Comparison of ENCODE assay signal across 13 cellular contexts in genomic region chrX:10979956-10980355, GRCh38.
"Had no signal": no experiment of that assay in that cellular context is flagged by ENCODE, and none has a peak within 500 bp of the region (broad histone marks: within the 10 kb centered on the region; RNA-seq: fewer than 3 reads in every experiment).

No MANE protein-coding gene starts in this region.

- H3K27ac ChIP-seq: neutrophil, pancreas, psoas muscle had no signal

- H3K4me3 ChIP-seq: pancreas, psoas muscle had no signal

- H3K9me3 ChIP-seq: neutrophil, pancreas, psoas muscle had no signal

- ATAC-seq: activated T-cell treated with anti-CD3 and anti-CD28 coated beads, Interleukin-2, amount 50 U/mL, for 4 hours; pancreas; psoas muscle; right cardiac atrium; stimulated activated naive CD8-positive, alpha-beta T cell treated with anti-CD3 and anti-CD28 coated beads, Interleukin-15, Interleukin-2, amounts not matched to agents 100 U/mL and 50 U/mL, for 24 hours; WTC11 had no signal

- DNase-seq: activated naive CD4-positive, alpha-beta T cell; activated T-cell treated with anti-CD3 and anti-CD28 coated beads, Interleukin-2, amount 50 U/mL, for 4 hours; cortex of kidney; erythroblast; foreskin fibroblast; pancreas; psoas muscle; right cardiac atrium; stimulated activated CD4-positive, alpha-beta T cell treated with anti-CD3 and anti-CD28 coated beads, Interleukin-4, amount 100 ng/mL, for 4 hours; stimulated activated naive CD8-positive, alpha-beta T cell treated with anti-CD3 and anti-CD28 coated beads, Interleukin-15, Interleukin-2, amounts not matched to agents 100 U/mL and 50 U/mL, for 24 hours; T-helper 9 cell had no signal

- H3K4me1 ChIP-seq: pancreas, psoas muscle had no signal

- H3K36me3 ChIP-seq: neutrophil, pancreas had no signal

- H3K27me3 ChIP-seq: neutrophil, pancreas had no signal
